In genomic region chr1:202810193-202810614, GRCh38 we compare ENCODE assay signal across 8 cellular contexts. TPM values are rescaled to one million over a fixed set of nuclear protein-coding genes. Genes with fewer than 3 reads are reported as not detected.
DNase-seq lines count a peak whose midpoint lies in the region; ATAC-seq and TF ChIP-seq lines count a peak whose summit lies in the region.

No MANE protein-coding gene starts in this region.

- no peak for ATAC-seq in upper lobe of right lung
- no peak for ATAC-seq in GM19463 (IDR thresholded peaks at IDR 0.05; ENCODE audit: unreplicated experiment)

- peak overlapping the region; percentile 86 for H3K56ac ChIP-seq in mesendoderm (ENCODE audit: low read length)

- no peak overlapping the region for H3K4ac ChIP-seq in mesendoderm (ENCODE audit: low read depth, low read length)

- H3K27me3 ChIP-seq in cardiac muscle cell = no peaks in the 10 kb centered on the region
- no peaks in the 10 kb centered on the region for H3K27me3 ChIP-seq in breast epithelium
- H3K27me3 ChIP-seq in mesendoderm (ENCODE audit: insufficient read depth, low read length, poor library complexity) = no peaks in the 10 kb centered on the region
- H3K27me3 ChIP-seq in upper lobe of right lung = no peaks in the 10 kb centered on the region

- H3K4me2 ChIP-seq in mesendoderm (ENCODE audit: low read length) = peak overlapping the region; percentile 88

- H3K79me2 ChIP-seq in mesendoderm (ENCODE audit: control insufficient read depth, insufficient read depth, low read length) = peaks cover 27% of the 10 kb centered on the region

- H3K9me3 ChIP-seq in cardiac muscle cell (ENCODE audit: low read depth) (no peaks in the 10 kb centered on the region), breast epithelium (no peaks in the 10 kb centered on the region), upper lobe of right lung (no peaks in the 10 kb centered on the region)

- no peak overlapping the region for H2AK5ac ChIP-seq in mesendoderm (ENCODE audit: low read length)

- peaks cover 15% of the 10 kb centered on the region for H3K4me1 ChIP-seq in cardiac muscle cell (ENCODE audit: low read depth)
- H3K4me1 ChIP-seq in breast epithelium = peaks cover 0 to 4% of the 10 kb centered on the region in 2 donors
- H3K4me1 ChIP-seq in mesendoderm (ENCODE audit: control insufficient read depth, low read depth, low read length) = no peaks in the 10 kb centered on the region
- peaks cover 24% of the 10 kb centered on the region for H3K4me1 ChIP-seq in upper lobe of right lung

- H3K36me3 ChIP-seq in cardiac muscle cell = no peaks in the 10 kb centered on the region
- H3K36me3 ChIP-seq in breast epithelium = no peaks in the 10 kb centered on the region
- no peaks in the 10 kb centered on the region for H3K36me3 ChIP-seq in mesendoderm (ENCODE audit: control insufficient read depth, insufficient read depth, low read length)
- no peaks in the 10 kb centered on the region for H3K36me3 ChIP-seq in upper lobe of right lung

- peak overlapping the region; percentile 17 for H2BK5ac ChIP-seq in mesendoderm (ENCODE audit: low read length)

- TF ChIP-seq POLR2A in breast epithelium (IDR thresholded peaks at IDR 0.05) = no peak

- H2BK120ac ChIP-seq in mesendoderm (ENCODE audit: low read depth, low read length) = no peak overlapping the region

- peak overlapping the region; percentile 52 for H3K18ac ChIP-seq in mesendoderm (ENCODE audit: low read length)

- peak overlapping the region; percentile 71 for H3K27ac ChIP-seq in cardiac muscle cell
- peak overlapping the region; percentile 94 to 95 for H3K27ac ChIP-seq in breast epithelium
- H3K27ac ChIP-seq in mesendoderm (ENCODE audit: low read depth, low read length) = peak overlapping the region; percentile 72
- H3K27ac ChIP-seq in upper lobe of right lung = peak overlapping the region; percentile 87

- TF ChIP-seq CTCF in cardiac muscle cell (IDR thresholded peaks at IDR 0.05; ENCODE audit: low read depth, low read length) (no peak), breast epithelium (IDR thresholded peaks at IDR 0.05) (no peak), upper lobe of right lung (IDR thresholded peaks at IDR 0.05) (no peak)

- in situ Hi-C loops in KBM-7 (cut with MboI; ENCODE audit: low pct_unique_long_range_greater_than_20kb, low sequenced_read_pairs) = no loop called here

- H3K79me1 ChIP-seq in mesendoderm (ENCODE audit: low read length) = no peaks in the 10 kb centered on the region

- peak overlapping the region; percentile 79 for H3K9ac ChIP-seq in mesendoderm (ENCODE audit: low read length)

- no peak overlapping the region for H4K8ac ChIP-seq in mesendoderm (ENCODE audit: low read depth, low read length)

- H2BK15ac ChIP-seq in mesendoderm (replicated peaks; ENCODE audit: low read depth) = peak overlapping the region; percentile 22

- DNase-seq in cardiac muscle cell (ENCODE audit: low read depth in 1 of 2, low spot score in 1 of 2) (no peak), cardiac septum (ENCODE audit: low spot score) (no peak), breast epithelium (ENCODE audit: low spot score in 2 of 2) (no peak), mesendoderm (no peak), upper lobe of right lung (no peak), KBM-7 (no peak)
- no peak for DNase-seq in activated CD4-positive, CD25-positive, alpha-beta regulatory T cell treated with anti-CD3 and anti-CD28 coated beads, Interleukin-2, amount 50 U/mL, for 72 hours

- H4K5ac ChIP-seq in mesendoderm (ENCODE audit: low read length) = no peak overlapping the region

- H3K4me3 ChIP-seq in cardiac muscle cell (peak overlapping the region; percentile 72), breast epithelium (peak overlapping the region; percentile 73 to 97 (median 81)), mesendoderm (ENCODE audit: low read length) (peak overlapping the region; percentile 38), upper lobe of right lung (peak overlapping the region; percentile 66)

- intact Hi-C loops in cardiac septum (cut with DNase I) = loop anchor here (2.0 kb wide), 2 partner anchors 51 to 79 kb away; partner anchors contain the start of gene RABIF
- intact Hi-C loops in breast epithelium (cut with DNase I; ENCODE audit: low total_unique reads) = no loop called here
- intact Hi-C loops in upper lobe of right lung (cut with DNase I) = loop anchor here (10.0 kb wide), 1 partner anchor 65 kb away; no protein-coding TSS in a partner anchor

- no CpG with 5 or more reads among the region's 13 CpGs for WGBS in mesendoderm (ENCODE audit: extremely low coverage, insufficient coverage, low lambda C conversion rate)

- H3K23ac ChIP-seq in mesendoderm (ENCODE audit: low read length) = no peak overlapping the region

RNA-seq across cellular contexts. Expression of gene PCAT6, which starts 0.6 kb away (rescaled TPM):
- total RNA-seq in cardiac muscle cell (17.7 and 19.8 TPM in 2 replicates), cardiac septum (1.7 TPM), breast epithelium (1 to 10 TPM in 1 of 3 donors, not detected in 2; 1.8 TPM), upper lobe of right lung (0.81 TPM)
- polyA plus RNA-seq in cardiac muscle cell = 67.4 and 92.9 TPM in 2 replicates
- 7.5 TPM for polyA plus RNA-seq in mesendoderm (2013, experiment 1 of 2)
- 7.4 TPM for polyA plus RNA-seq in mesendoderm (2013, experiment 2 of 2)

RNA-seq across cellular contexts. Expression of gene KDM5B, which starts 2.0 kb away (rescaled TPM):
- 108 and 165 TPM in 2 replicates for total RNA-seq in cardiac muscle cell
- 141 and 210 TPM in 2 replicates for polyA plus RNA-seq in cardiac muscle cell
- total RNA-seq in cardiac septum = 21.7 TPM
- 100 to 1,000 TPM in 1 of 3 donors, 10 to 100 TPM in 2; 37.6 to 122 (median 87.5) TPM for total RNA-seq in breast epithelium
- 47.8 TPM for polyA plus RNA-seq in mesendoderm (2013, experiment 1 of 2)
- polyA plus RNA-seq in mesendoderm (2013, experiment 2 of 2) = 48.1 TPM
- total RNA-seq in upper lobe of right lung = 57.3 TPM
